In genomic region chr19:57838622-57839191, GRCh38 we compare ENCODE assay signal across 8 cellular contexts. TPM values are rescaled to one million over a fixed set of nuclear protein-coding genes. Genes with fewer than 3 reads are reported as not detected.
DNase-seq lines count a peak whose midpoint lies in the region; ATAC-seq and TF ChIP-seq lines count a peak whose summit lies in the region.
"Not testable (repeated sequence)": the region's sequence is repeated elsewhere in the genome, so short reads cannot be mapped to it uniquely, and the experiment has no call there.

No MANE protein-coding gene starts in this region.

- not testable (repeated sequence) for H3F3A ChIP-seq in PC-3 (ENCODE audit: low read length, unreplicated experiment)

- H3K36me3 ChIP-seq in CD4-positive, CD25-positive, alpha-beta regulatory T cell (ENCODE audit: control insufficient read depth, insufficient read depth, low read length), result peaks cover 36% of the 10 kb centered on the region
- peaks cover 43% of the 10 kb centered on the region for H3K36me3 ChIP-seq in PC-3 (ENCODE audit: low read depth, low read length)

- intact Hi-C loops in PC-3 (cut with micrococcal nuclease); activated T-helper 1 cell treated with anti-CD3 and anti-CD28 coated beads, Interleukin-12 subunit alpha, Interleukin-12 subunit beta, Interleukin-2, Interleukin-4 antibody, amounts not matched to agents 30 ng/mL and 10 ng/mL and 1 ng/mL, durations not matched to agents 14 hours and 24 hours and 36 hours (cut with micrococcal nuclease); natural killer cell (cut with micrococcal nuclease): not testable (repeated sequence)

- H3K9me3 ChIP-seq in CD4-positive, CD25-positive, alpha-beta regulatory T cell (ENCODE audit: control insufficient read depth in 2 of 2, low read length in 2 of 2); PC-3 (ENCODE audit: low read length): not testable (repeated sequence)

- H3K9me2 ChIP-seq in PC-3 (replicated peaks; ENCODE audit: low read length), result not testable (repeated sequence)

- not testable (repeated sequence) for ATAC-seq in CD4-positive, CD25-positive, alpha-beta regulatory T cell (ENCODE audit: low read depth in 2 of 2)
- ATAC-seq in PC-3 (peak; percentile 27; the same call in 1 of the 2 replicates), natural killer cell (peak in 2 of 3 donors; percentile 51 to 63)
- peak; percentile 18 for ATAC-seq in activated naive CD8-positive, alpha-beta T cell treated with anti-CD3 and anti-CD28 coated beads, Interleukin-2, amount 10 ng/mL, durations not matched to agents 7 days and 5 days (ENCODE audit: low read depth)
- peak; percentile 14 for ATAC-seq in effector memory CD8-positive, alpha-beta T cell (replicated peaks)
- peak; percentile 76 for ATAC-seq in stimulated activated naive CD8-positive, alpha-beta T cell treated with anti-CD3 and anti-CD28 coated beads, Interleukin-15, amount 100 ng/mL, for 72 hours

- H3K36me3 Mint-ChIP-seq in CD4-positive, CD25-positive, alpha-beta regulatory T cell, result peaks cover 27% of the 10 kb centered on the region
- peaks cover 57% of the 10 kb centered on the region for H3K36me3 Mint-ChIP-seq in activated CD4-positive, alpha-beta memory T cell treated with anti-CD3 and anti-CD28 coated beads, Interleukin-2, amount 10 ng/mL, durations not matched to agents 7 days and 5 days (ENCODE audit: low read depth)
- H3K36me3 Mint-ChIP-seq in activated T-helper 1 cell treated with anti-CD3 and anti-CD28 coated beads, Interleukin-12 subunit alpha, Interleukin-12 subunit beta, Interleukin-2, Interleukin-4 antibody, amounts not matched to agents 30 ng/mL and 10 ng/mL and 1 ng/mL, durations not matched to agents 14 hours and 24 hours and 36 hours (ENCODE audit: low read depth), result peaks cover 43% of the 10 kb centered on the region
- peaks cover 35% of the 10 kb centered on the region for H3K36me3 Mint-ChIP-seq in activated naive CD8-positive, alpha-beta T cell treated with anti-CD3 and anti-CD28 coated beads, Interleukin-2, amount 10 ng/mL, durations not matched to agents 7 days and 5 days
- H3K36me3 Mint-ChIP-seq in effector memory CD8-positive, alpha-beta T cell (ENCODE audit: insufficient read depth), result peaks cover 37% of the 10 kb centered on the region
- not testable (repeated sequence) for H3K36me3 Mint-ChIP-seq in natural killer cell

- H3K79me2 ChIP-seq in PC-3 (ENCODE audit: low read length), result peaks cover 55% of the 10 kb centered on the region

- H3K4me1 ChIP-seq in CD4-positive, CD25-positive, alpha-beta regulatory T cell (ENCODE audit: control insufficient read depth, insufficient read depth, low read length, poor library complexity, severe bottlenecking); PC-3 (ENCODE audit: insufficient read depth, low read length): not testable (repeated sequence)

- BruUV-seq in PC-3 (replicated peaks; lab: Mats Ljungman, UMichigan), result not testable (repeated sequence)

- not testable (repeated sequence) for H3K4me2 ChIP-seq in PC-3 (ENCODE audit: low read length)

- not testable (repeated sequence) for H3K9me3 Mint-ChIP-seq in CD4-positive, CD25-positive, alpha-beta regulatory T cell; activated CD4-positive, alpha-beta memory T cell treated with anti-CD3 and anti-CD28 coated beads, Interleukin-2, amount 10 ng/mL, durations not matched to agents 7 days and 5 days; activated T-helper 1 cell treated with anti-CD3 and anti-CD28 coated beads, Interleukin-12 subunit alpha, Interleukin-12 subunit beta, Interleukin-2, Interleukin-4 antibody, amounts not matched to agents 30 ng/mL and 10 ng/mL and 1 ng/mL, durations not matched to agents 14 hours and 24 hours and 36 hours; activated naive CD8-positive, alpha-beta T cell treated with anti-CD3 and anti-CD28 coated beads, Interleukin-2, amount 10 ng/mL, durations not matched to agents 7 days and 5 days; effector memory CD8-positive, alpha-beta T cell; natural killer cell; stimulated activated naive CD8-positive, alpha-beta T cell treated with anti-CD3 and anti-CD28 coated beads, Interleukin-15, amount 100 ng/mL, for 72 hours

- H3K27ac ChIP-seq in CD4-positive, CD25-positive, alpha-beta regulatory T cell (ENCODE audit: insufficient read depth, low read length, poor library complexity, severe bottlenecking); PC-3 (ENCODE audit: low read length): not testable (repeated sequence)

- TF ChIP-seq CTCF in PC-3 (conservative IDR thresholded peaks at IDR 0.05; ENCODE audit: low read depth, low read length); natural killer cell (IDR thresholded peaks at IDR 0.05): not testable (repeated sequence)

- CTCF ChIA-PET in PC-3 (lab: Charles Lee); activated CD4-positive, alpha-beta memory T cell treated with anti-CD3 and anti-CD28 coated beads, Interleukin-2, amount 10 ng/mL, durations not matched to agents 7 days and 5 days (lab: Charles Lee): not testable (repeated sequence)

- H3K27me3 Mint-ChIP-seq in CD4-positive, CD25-positive, alpha-beta regulatory T cell; activated CD4-positive, alpha-beta memory T cell treated with anti-CD3 and anti-CD28 coated beads, Interleukin-2, amount 10 ng/mL, durations not matched to agents 7 days and 5 days; activated T-helper 1 cell treated with anti-CD3 and anti-CD28 coated beads, Interleukin-12 subunit alpha, Interleukin-12 subunit beta, Interleukin-2, Interleukin-4 antibody, amounts not matched to agents 30 ng/mL and 10 ng/mL and 1 ng/mL, durations not matched to agents 14 hours and 24 hours and 36 hours (ENCODE audit: insufficient read depth); activated naive CD8-positive, alpha-beta T cell treated with anti-CD3 and anti-CD28 coated beads, Interleukin-2, amount 10 ng/mL, durations not matched to agents 7 days and 5 days; effector memory CD8-positive, alpha-beta T cell; natural killer cell (ENCODE audit: low read depth in 2 of 2); stimulated activated naive CD8-positive, alpha-beta T cell treated with anti-CD3 and anti-CD28 coated beads, Interleukin-15, amount 100 ng/mL, for 72 hours: not testable (repeated sequence)

- not testable (repeated sequence) for H3K9ac ChIP-seq in PC-3 (ENCODE audit: low read length)

- H3K27ac Mint-ChIP-seq in CD4-positive, CD25-positive, alpha-beta regulatory T cell, result peak overlapping the region in 2 of 3 donors; percentile 41 to 83
- peak overlapping the region; percentile 59 for H3K27ac Mint-ChIP-seq in activated CD4-positive, alpha-beta memory T cell treated with anti-CD3 and anti-CD28 coated beads, Interleukin-2, amount 10 ng/mL, durations not matched to agents 7 days and 5 days
- peak overlapping the region; percentile 52 for H3K27ac Mint-ChIP-seq in activated T-helper 1 cell treated with anti-CD3 and anti-CD28 coated beads, Interleukin-12 subunit alpha, Interleukin-12 subunit beta, Interleukin-2, Interleukin-4 antibody, amounts not matched to agents 30 ng/mL and 10 ng/mL and 1 ng/mL, durations not matched to agents 14 hours and 24 hours and 36 hours
- H3K27ac Mint-ChIP-seq in activated naive CD8-positive, alpha-beta T cell treated with anti-CD3 and anti-CD28 coated beads, Interleukin-2, amount 10 ng/mL, durations not matched to agents 7 days and 5 days, result peak overlapping the region; percentile 43
- peak overlapping the region; percentile 59 to 62 for H3K27ac Mint-ChIP-seq in effector memory CD8-positive, alpha-beta T cell
- H3K27ac Mint-ChIP-seq in natural killer cell, result peak overlapping the region; percentile 58 to 65
- H3K27ac Mint-ChIP-seq in stimulated activated naive CD8-positive, alpha-beta T cell treated with anti-CD3 and anti-CD28 coated beads, Interleukin-15, amount 100 ng/mL, for 72 hours, result peak overlapping the region in 1 of 2 donors; percentile 82

- not testable (repeated sequence) for H2AFZ ChIP-seq in PC-3 (ENCODE audit: low read length)

- H3K4me3 ChIP-seq in CD4-positive, CD25-positive, alpha-beta regulatory T cell (ENCODE audit: low read depth, low read length); PC-3 (ENCODE audit: low read length): not testable (repeated sequence)

- not testable (repeated sequence) for H3K27me3 ChIP-seq in CD4-positive, CD25-positive, alpha-beta regulatory T cell (ENCODE audit: control insufficient read depth, insufficient read depth, low read length); PC-3 (ENCODE audit: low read length)

- H3K4me3 Mint-ChIP-seq in CD4-positive, CD25-positive, alpha-beta regulatory T cell; activated CD4-positive, alpha-beta memory T cell treated with anti-CD3 and anti-CD28 coated beads, Interleukin-2, amount 10 ng/mL, durations not matched to agents 7 days and 5 days; activated naive CD8-positive, alpha-beta T cell treated with anti-CD3 and anti-CD28 coated beads, Interleukin-2, amount 10 ng/mL, durations not matched to agents 7 days and 5 days; effector memory CD8-positive, alpha-beta T cell; natural killer cell; stimulated activated naive CD8-positive, alpha-beta T cell treated with anti-CD3 and anti-CD28 coated beads, Interleukin-15, amount 100 ng/mL, for 72 hours: not testable (repeated sequence)
- H3K4me3 Mint-ChIP-seq in activated T-helper 1 cell treated with anti-CD3 and anti-CD28 coated beads, Interleukin-12 subunit alpha, Interleukin-12 subunit beta, Interleukin-2, Interleukin-4 antibody, amounts not matched to agents 30 ng/mL and 10 ng/mL and 1 ng/mL, durations not matched to agents 14 hours and 24 hours and 36 hours, result peak overlapping the region; percentile 43

- peaks cover 0 to 12% (median 10%) of the 10 kb centered on the region in 4 donors for H3K4me1 Mint-ChIP-seq in CD4-positive, CD25-positive, alpha-beta regulatory T cell
- H3K4me1 Mint-ChIP-seq in activated CD4-positive, alpha-beta memory T cell treated with anti-CD3 and anti-CD28 coated beads, Interleukin-2, amount 10 ng/mL, durations not matched to agents 7 days and 5 days, result peaks cover 13% of the 10 kb centered on the region
- H3K4me1 Mint-ChIP-seq in activated T-helper 1 cell treated with anti-CD3 and anti-CD28 coated beads, Interleukin-12 subunit alpha, Interleukin-12 subunit beta, Interleukin-2, Interleukin-4 antibody, amounts not matched to agents 30 ng/mL and 10 ng/mL and 1 ng/mL, durations not matched to agents 14 hours and 24 hours and 36 hours (ENCODE audit: low read depth), result peaks cover 17% of the 10 kb centered on the region
- H3K4me1 Mint-ChIP-seq in activated naive CD8-positive, alpha-beta T cell treated with anti-CD3 and anti-CD28 coated beads, Interleukin-2, amount 10 ng/mL, durations not matched to agents 7 days and 5 days, result peaks cover 16% of the 10 kb centered on the region
- peaks cover 9 to 15% of the 10 kb centered on the region in 2 donors for H3K4me1 Mint-ChIP-seq in effector memory CD8-positive, alpha-beta T cell (ENCODE audit: low read depth in 2 of 2)
- H3K4me1 Mint-ChIP-seq in natural killer cell, result peaks cover 9 to 18% of the 10 kb centered on the region in 2 donors
- peaks cover 13% of the 10 kb centered on the region for H3K4me1 Mint-ChIP-seq in stimulated activated naive CD8-positive, alpha-beta T cell treated with anti-CD3 and anti-CD28 coated beads, Interleukin-15, amount 100 ng/mL, for 72 hours

- H4K20me1 ChIP-seq in PC-3 (ENCODE audit: low read length), result not testable (repeated sequence)

- not testable (repeated sequence) for DNase-seq in CD4-positive, CD25-positive, alpha-beta regulatory T cell; PC-3; activated CD4-positive, alpha-beta memory T cell treated with anti-CD3 and anti-CD28 coated beads, Interleukin-2, amount 10 ng/mL, durations not matched to agents 7 days and 5 days; activated T-helper 1 cell treated with anti-CD3 and anti-CD28 coated beads, Interleukin-12 subunit alpha, Interleukin-12 subunit beta, Interleukin-2, Interleukin-4 antibody, amounts not matched to agents 30 ng/mL and 10 ng/mL and 1 ng/mL, durations not matched to agents 14 hours and 24 hours and 36 hours (ENCODE audit: low spot score); activated naive CD8-positive, alpha-beta T cell treated with anti-CD3 and anti-CD28 coated beads, Interleukin-2, amount 10 ng/mL, durations not matched to agents 7 days and 5 days; effector memory CD8-positive, alpha-beta T cell; natural killer cell; stimulated activated naive CD8-positive, alpha-beta T cell treated with anti-CD3 and anti-CD28 coated beads, Interleukin-15, amount 100 ng/mL, for 72 hours

- POLR2A ChIA-PET in PC-3 (lab: Charles Lee; ENCODE audit: unreplicated experiment); activated CD4-positive, alpha-beta memory T cell treated with anti-CD3 and anti-CD28 coated beads, Interleukin-2, amount 10 ng/mL, durations not matched to agents 7 days and 5 days (lab: Charles Lee); activated naive CD8-positive, alpha-beta T cell treated with anti-CD3 and anti-CD28 coated beads, Interleukin-2, amount 10 ng/mL, durations not matched to agents 7 days and 5 days (lab: Charles Lee): not testable (repeated sequence)

RNA-seq across cellular contexts. Expression of gene ZNF587B, which starts 8.6 kb away (rescaled TPM):
- total RNA-seq in CD4-positive, CD25-positive, alpha-beta regulatory T cell, result 23.6 TPM
- 1 to 10 TPM; 1.3 to 3.4 (median 2.1) TPM for polyA plus RNA-seq in CD4-positive, CD25-positive, alpha-beta regulatory T cell
- total RNA-seq in PC-3 (2014; rRNA removed), result 21.2 and 28.0 TPM in 2 replicates
- total RNA-seq in activated CD4-positive, alpha-beta memory T cell treated with anti-CD3 and anti-CD28 coated beads, Interleukin-2, amount 10 ng/mL, durations not matched to agents 7 days and 5 days, result 10 to 100 TPM; 14.0 to 14.6 TPM
- 25.1 and 26.7 TPM in 2 replicates for total RNA-seq in activated T-helper 1 cell treated with anti-CD3 and anti-CD28 coated beads, Interleukin-12 subunit alpha, Interleukin-12 subunit beta, Interleukin-2, Interleukin-4 antibody, amounts not matched to agents 30 ng/mL and 10 ng/mL and 1 ng/mL, durations not matched to agents 14 hours and 24 hours and 36 hours
- 10 to 100 TPM; 19.1 to 21.0 TPM for total RNA-seq in activated naive CD8-positive, alpha-beta T cell treated with anti-CD3 and anti-CD28 coated beads, Interleukin-2, amount 10 ng/mL, durations not matched to agents 7 days and 5 days
- 10 to 100 TPM; 23.4 to 25.7 (median 23.9) TPM for total RNA-seq in natural killer cell

RNA-seq across cellular contexts. Expression of gene ZNF587, which starts 11.0 kb away (rescaled TPM):
- 45.3 TPM for total RNA-seq in CD4-positive, CD25-positive, alpha-beta regulatory T cell
- 1 to 10 TPM; 2.7 to 6.1 (median 3.5) TPM for polyA plus RNA-seq in CD4-positive, CD25-positive, alpha-beta regulatory T cell
- total RNA-seq in PC-3 (2014; rRNA removed), result 16.3 and 21.4 TPM in 2 replicates
- total RNA-seq in activated CD4-positive, alpha-beta memory T cell treated with anti-CD3 and anti-CD28 coated beads, Interleukin-2, amount 10 ng/mL, durations not matched to agents 7 days and 5 days, result 10 to 100 TPM; 34.9 to 36.2 TPM
- 29.4 and 29.6 TPM in 2 replicates for total RNA-seq in activated T-helper 1 cell treated with anti-CD3 and anti-CD28 coated beads, Interleukin-12 subunit alpha, Interleukin-12 subunit beta, Interleukin-2, Interleukin-4 antibody, amounts not matched to agents 30 ng/mL and 10 ng/mL and 1 ng/mL, durations not matched to agents 14 hours and 24 hours and 36 hours
- total RNA-seq in activated naive CD8-positive, alpha-beta T cell treated with anti-CD3 and anti-CD28 coated beads, Interleukin-2, amount 10 ng/mL, durations not matched to agents 7 days and 5 days, result 10 to 100 TPM; 46.6 to 52.7 TPM
- total RNA-seq in natural killer cell, result 10 to 100 TPM; 54.9 to 58.9 (median 55.1) TPM

RNA-seq across cellular contexts. Expression of gene ZNF552, which starts 24.0 kb away (rescaled TPM):
- total RNA-seq in CD4-positive, CD25-positive, alpha-beta regulatory T cell, result 16.6 TPM
- 10 to 100 TPM in 1 of 4 donors, 1 to 10 TPM in 3; 4.8 to 11.7 (median 6.8) TPM for polyA plus RNA-seq in CD4-positive, CD25-positive, alpha-beta regulatory T cell
- total RNA-seq in PC-3 (2014; rRNA removed) (8.4 and 12.0 TPM in 2 replicates), natural killer cell (10 to 100 TPM; 13.0 to 14.5 (median 14.3) TPM)
- total RNA-seq in activated CD4-positive, alpha-beta memory T cell treated with anti-CD3 and anti-CD28 coated beads, Interleukin-2, amount 10 ng/mL, durations not matched to agents 7 days and 5 days, result 1 to 10 TPM; 8.4 to 8.6 TPM
- total RNA-seq in activated T-helper 1 cell treated with anti-CD3 and anti-CD28 coated beads, Interleukin-12 subunit alpha, Interleukin-12 subunit beta, Interleukin-2, Interleukin-4 antibody, amounts not matched to agents 30 ng/mL and 10 ng/mL and 1 ng/mL, durations not matched to agents 14 hours and 24 hours and 36 hours, result 9.0 and 10.7 TPM in 2 replicates
- total RNA-seq in activated naive CD8-positive, alpha-beta T cell treated with anti-CD3 and anti-CD28 coated beads, Interleukin-2, amount 10 ng/mL, durations not matched to agents 7 days and 5 days, result 10 to 100 TPM; 10.8 to 13.6 TPM

RNA-seq across cellular contexts. Expression of gene ZNF814, which starts 50.1 kb away (rescaled TPM):
- total RNA-seq in CD4-positive, CD25-positive, alpha-beta regulatory T cell, result 12.9 TPM
- 10 to 100 TPM in 2 of 4 donors, 1 to 10 TPM in 2; 3.1 to 13.4 (median 10.0) TPM for polyA plus RNA-seq in CD4-positive, CD25-positive, alpha-beta regulatory T cell
- total RNA-seq in PC-3 (2014; rRNA removed), result 3.3 and 3.6 TPM in 2 replicates
- total RNA-seq in activated CD4-positive, alpha-beta memory T cell treated with anti-CD3 and anti-CD28 coated beads, Interleukin-2, amount 10 ng/mL, durations not matched to agents 7 days and 5 days, result 1 to 10 TPM; 9.3 to 9.6 TPM
- total RNA-seq in activated T-helper 1 cell treated with anti-CD3 and anti-CD28 coated beads, Interleukin-12 subunit alpha, Interleukin-12 subunit beta, Interleukin-2, Interleukin-4 antibody, amounts not matched to agents 30 ng/mL and 10 ng/mL and 1 ng/mL, durations not matched to agents 14 hours and 24 hours and 36 hours, result 14.1 and 15.7 TPM in 2 replicates
- total RNA-seq in activated naive CD8-positive, alpha-beta T cell treated with anti-CD3 and anti-CD28 coated beads, Interleukin-2, amount 10 ng/mL, durations not matched to agents 7 days and 5 days, result 10 to 100 TPM; 38.4 to 43.3 TPM
- total RNA-seq in natural killer cell, result 10 to 100 TPM; 25.2 to 51.2 (median 38.3) TPM
